28 cellular contexts compared by ENCODE assay signal in genomic region chr7:142891490-142892082, GRCh38. TPM values are rescaled to one million over a fixed set of nuclear protein-coding genes. Genes with fewer than 3 reads are reported as not detected.
"Had no signal": no experiment of that assay in that cellular context is flagged by ENCODE, and none has a peak within 500 bp of the region (broad histone marks: within the 10 kb centered on the region; RNA-seq: fewer than 3 reads in every experiment).

No MANE protein-coding gene starts in this region.

- H3K27me3 Mint-ChIP-seq: stimulated activated naive CD8-positive, alpha-beta T cell treated with anti-CD3 and anti-CD28 coated beads, Interleukin-15, Interleukin-2, amounts not matched to agents 100 ng/mL and 50 ng/mL, for 24 hours had no signal

- H3K4me3 Mint-ChIP-seq: immature natural killer cell; memory B cell; naive B cell; nephron; stimulated activated memory B cell treated with anti-CD40 and anti-IgM and Interleukin-4, amounts not matched to agents 10 μg/mL and 1 μg/mL and 100 μg/mL, for 72 hours; stimulated activated naive CD8-positive, alpha-beta T cell treated with anti-CD3 and anti-CD28 coated beads, Interleukin-15, Interleukin-2, amounts not matched to agents 100 ng/mL and 50 ng/mL, for 24 hours had no signal

- H3K27ac Mint-ChIP-seq: immature natural killer cell; memory B cell; naive B cell; nephron; stimulated activated memory B cell treated with anti-CD40 and anti-IgM and Interleukin-4, amounts not matched to agents 10 μg/mL and 1 μg/mL and 100 μg/mL, for 72 hours; stimulated activated naive CD8-positive, alpha-beta T cell treated with anti-CD3 and anti-CD28 coated beads, Interleukin-15, Interleukin-2, amounts not matched to agents 100 ng/mL and 50 ng/mL, for 24 hours had no signal

- H3K9me3 Mint-ChIP-seq: immature natural killer cell; memory B cell; nephron; stimulated activated memory B cell treated with anti-CD40 and anti-IgM and Interleukin-4, amounts not matched to agents 10 μg/mL and 1 μg/mL and 100 μg/mL, for 72 hours; stimulated activated naive CD8-positive, alpha-beta T cell treated with anti-CD3 and anti-CD28 coated beads, Interleukin-15, Interleukin-2, amounts not matched to agents 100 ng/mL and 50 ng/mL, for 24 hours had no signal

- H3K27ac ChIP-seq: colonic mucosa, epithelial cell of prostate, esophagus squamous epithelium, left ventricle myocardium inferior, lower lobe of right lung, parathyroid adenoma, prostate gland, right lobe of liver, tibial nerve, upper lobe of right lung had no signal

- DNase-seq: colonic mucosa; effector CD8-positive, alpha-beta T cell; esophagus squamous epithelium; foreskin fibroblast; immature natural killer cell; kidney; left cardiac atrium; left ventricle myocardium inferior; lower lobe of right lung; naive B cell; stimulated activated CD4-positive, alpha-beta T cell treated with anti-CD3 and anti-CD28 coated beads, Interleukin-15, amount 100 ng/mL, for 24 hours; stimulated activated CD4-positive, alpha-beta T cell treated with anti-CD3 and anti-CD28 coated beads, Interleukin-1b, Interleukin-23, amount 100 ng/mL, for 48 hours; stimulated activated CD4-positive, alpha-beta T cell treated with anti-CD3 and anti-CD28 coated beads, Interleukin-4, amount 100 ng/mL, for 24 hours had no signal

- H3K9me3 ChIP-seq: colonic mucosa, esophagus squamous epithelium, left ventricle myocardium inferior, lower lobe of right lung, prostate gland, right lobe of liver, tibial nerve, upper lobe of right lung had no signal

- H3K4me1 Mint-ChIP-seq: immature natural killer cell; nephron; stimulated activated memory B cell treated with anti-CD40 and anti-IgM and Interleukin-4, amounts not matched to agents 10 μg/mL and 1 μg/mL and 100 μg/mL, for 72 hours had no signal

- H3K4me1 ChIP-seq: colonic mucosa, left ventricle myocardium inferior, lower lobe of right lung, parathyroid adenoma, right lobe of liver, tibial nerve, upper lobe of right lung had no signal

- H3K27me3 ChIP-seq: colonic mucosa, right lobe of liver, upper lobe of right lung had no signal

- H3K36me3 Mint-ChIP-seq: immature natural killer cell; memory B cell; naive B cell; stimulated activated memory B cell treated with anti-CD40 and anti-IgM and Interleukin-4, amounts not matched to agents 10 μg/mL and 1 μg/mL and 100 μg/mL, for 72 hours had no signal

- H3K36me3 ChIP-seq: colonic mucosa, esophagus squamous epithelium, left ventricle myocardium inferior, lower lobe of right lung, prostate gland, right lobe of liver, tibial nerve, upper lobe of right lung had no signal

- H3K4me3 ChIP-seq: colonic mucosa, esophagus squamous epithelium, left ventricle myocardium inferior, lower lobe of right lung, prostate gland, right lobe of liver, tibial nerve, upper lobe of right lung had no signal

RNA-seq across cellular contexts. Expression of gene TRPV6, which starts 6.0 kb away (rescaled TPM):
- total RNA-seq: dermis microvascular lymphatic vessel endothelial cell, left ventricle myocardium inferior had no signal

RNA-seq across cellular contexts. Expression of gene TRPV5, which starts 42.0 kb away (rescaled TPM):
- total RNA-seq: colonic mucosa, dermis microvascular lymphatic vessel endothelial cell, esophagus squamous epithelium, left cardiac atrium, left ventricle myocardium inferior, lower lobe of right lung, omental fat pad, prostate gland, renal cortical epithelial cell, right lobe of liver, temporal lobe, upper lobe of right lung had no signal

RNA-seq across cellular contexts. Expression of gene LLCFC1, which starts 47.7 kb away (rescaled TPM):
- total RNA-seq: cerebellum, colonic mucosa, dermis microvascular lymphatic vessel endothelial cell, esophagus squamous epithelium, kidney, left cardiac atrium, left ventricle myocardium inferior, lower lobe of right lung, omental fat pad, renal cortical epithelial cell, right lobe of liver, temporal lobe, tibial nerve, upper lobe of right lung had no signal
